In genomic region chr12:98503593-98504367, GRCh38 we compare ENCODE assay signal across 1 cellular context.
TF ChIP-seq lines count a peak whose summit lies in the region.

No MANE protein-coding gene starts in this region.

TF ChIP-seq in K562, 482 proteins besides CTCF, POLR2A, EP300 and RAD21 (continued from another document and continues in another):
- TF ChIP-seq ETV6 (IDR thresholded peaks at IDR 0.05; ENCODE audit: borderline replicate concordance in 1 of 2, low read depth in 2 of 2, low read length in 1 of 2) (no peak), ETV6 (CRISPR knock-in tag; IDR thresholded peaks at IDR 0.05; ENCODE audit: borderline replicate concordance) (no peak), KLF6 (CRISPR knock-in tag; IDR thresholded peaks at IDR 0.05; ENCODE audit: borderline replicate concordance) (0 out of 2 replicates have a peak, but pooled peaks have one; percentile 55), MLX (CRISPR knock-in tag; conservative IDR thresholded peaks at IDR 0.05) (no peak), CCNT2 (IDR thresholded peaks at IDR 0.05; ENCODE audit: borderline replicate concordance, extremely low read depth, insufficient read length, low read depth, low read length) (peak; percentile 54), ZNF263 (CRISPR knock-in tag; IDR thresholded peaks at IDR 0.05; ENCODE audit: borderline replicate concordance) (no peak), HMBOX1 (IDR thresholded peaks at IDR 0.05) (peak; percentile 59), TRIM25 (IDR thresholded peaks at IDR 0.05; ENCODE audit: borderline replicate concordance) (peak; percentile 64; the same call in 1 of the 2 replicates), ZNF407 (IDR thresholded peaks at IDR 0.05; ENCODE audit: low read depth) (peak; percentile 72), PCBP1 (IDR thresholded peaks at IDR 0.05; ENCODE audit: low read depth, low read length, poor library complexity, severe bottlenecking) (no peak), ZNF143 (CRISPR knock-in tag; IDR thresholded peaks at IDR 0.05) (no peak), NCOA2 (IDR thresholded peaks at IDR 0.05; ENCODE audit: partially characterized antibody in 2 of 2) (no peak), ZKSCAN8 (CRISPR knock-in tag; IDR thresholded peaks at IDR 0.05) (peak; percentile 37), HNRNPH1 (optimal IDR thresholded peaks at IDR 0.05; ENCODE audit: low read depth, low read length) (no peak), NCOA6 (IDR thresholded peaks at IDR 0.05) (peak; percentile 52; the same call in 1 of the 2 replicates), CAMTA2 (CRISPR knock-in tag; conservative IDR thresholded peaks at IDR 0.05) (no peak), KLF13 (tag; IDR thresholded peaks at IDR 0.05; ENCODE audit: borderline replicate concordance, low read depth) (no peak), CCAR2 (IDR thresholded peaks at IDR 0.05; ENCODE audit: low read depth, low read length) (0 out of 2 replicates have a peak, but pooled peaks have one; percentile 1), ZNF740 (CRISPR knock-in tag; IDR thresholded peaks at IDR 0.05) (0 out of 2 replicates have a peak, but pooled peaks have one; percentile 78), ZNF740 (tag; IDR thresholded peaks at IDR 0.05) (no peak), GTF2F1 (IDR thresholded peaks at IDR 0.05; ENCODE audit: low read depth, low read length) (peak; percentile 58; the same call in 1 of the 2 replicates), TGIF2 (CRISPR knock-in tag; IDR thresholded peaks at IDR 0.05) (peak; percentile 20; the same call in 1 of the 2 replicates), ZNF398 (CRISPR knock-in tag; IDR thresholded peaks at IDR 0.05) (no peak), OTX1 (CRISPR knock-in tag; IDR thresholded peaks at IDR 0.05) (peak; percentile 60; the same call in 1 of the 2 replicates), IRF1 (CRISPR knock-in tag; IDR thresholded peaks at IDR 0.05; ENCODE audit: borderline replicate concordance) (no peak), TSHZ1 (CRISPR knock-in tag; IDR thresholded peaks at IDR 0.05) (no peak), ZNF592 (IDR thresholded peaks at IDR 0.05) (peak; percentile 75), STAT5A (IDR thresholded peaks at IDR 0.05; ENCODE audit: borderline replicate concordance, low read length) (peak; percentile 56; the same call in 1 of the 2 replicates), NCOR1 (IDR thresholded peaks at IDR 0.05) (peak; percentile 53)
